Comparison of ENCODE assay signal across 10 cellular contexts in the genomic region with DNA sequence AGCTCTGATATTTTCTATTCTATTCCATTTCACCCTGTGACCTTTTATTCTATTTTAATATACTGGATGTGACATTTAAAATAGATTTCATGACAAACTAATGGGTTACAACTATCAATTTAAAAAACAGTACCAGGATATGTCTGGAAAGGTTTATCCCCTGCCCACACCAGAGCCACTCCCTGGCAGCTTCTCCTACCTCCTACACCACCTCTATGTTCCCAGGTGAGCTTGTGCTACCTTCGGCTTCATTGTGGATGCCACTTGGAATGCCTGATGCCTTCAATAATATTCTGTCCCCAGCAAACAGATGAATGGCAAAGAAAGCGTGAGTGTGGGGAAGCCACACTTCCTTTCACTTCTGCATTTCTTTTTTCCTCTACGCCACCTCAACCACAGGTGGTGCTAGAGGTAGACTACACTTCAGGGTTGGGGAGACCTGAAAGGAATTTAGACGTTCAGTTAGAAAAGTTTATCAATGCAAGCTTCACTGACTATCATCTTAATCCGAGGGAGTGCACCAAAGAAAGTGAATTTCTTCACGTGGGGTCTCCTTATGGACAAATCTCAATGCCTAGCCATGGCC.
DNase-seq lines count a peak whose midpoint lies in the region; ATAC-seq and TF ChIP-seq lines count a peak whose summit lies in the region.
"Had no signal": no experiment of that assay in that cellular context is flagged by ENCODE, and none has a peak within 500 bp of the region (broad histone marks: within the 10 kb centered on the region; RNA-seq: fewer than 3 reads in every experiment).

No MANE protein-coding gene starts in this region.

- no peaks in the 10 kb centered on the region for H3K79me2 ChIP-seq in trophoblast cell (ENCODE audit: control insufficient read depth, insufficient read depth, low read length, poor library complexity)

- H2BK5ac ChIP-seq in trophoblast cell (ENCODE audit: low read depth, low read length, poor library complexity) = no peak overlapping the region

- no peak overlapping the region for H3K14ac ChIP-seq in trophoblast cell (ENCODE audit: low read length)

- peak overlapping the region; percentile 29 for H3K23ac ChIP-seq in trophoblast cell (ENCODE audit: low read length)

- peak; percentile 98 for ATAC-seq in HG02588 (IDR thresholded peaks at IDR 0.05; ENCODE audit: unreplicated experiment)
- ATAC-seq in HG03457 (IDR thresholded peaks at IDR 0.05; ENCODE audit: unreplicated experiment) = peak; percentile 99
- ATAC-seq in body of pancreas = no peak

- H3K79me1 ChIP-seq in trophoblast cell (ENCODE audit: low read length) = no peaks in the 10 kb centered on the region

- H2BK12ac ChIP-seq in trophoblast cell (ENCODE audit: low read length) = no peak overlapping the region

- intact Hi-C loops in body of pancreas (cut with DNase I) = no loop called here

- no peak overlapping the region for H3K4me3 ChIP-seq in trophoblast cell (ENCODE audit: low read depth, low read length)
- no peak overlapping the region for H3K4me3 ChIP-seq in body of pancreas

- H3K9me3 ChIP-seq in trophoblast cell (ENCODE audit: insufficient read depth, low read depth, low read length) = no peaks in the 10 kb centered on the region
- H3K9me3 ChIP-seq in body of pancreas = no peaks in the 10 kb centered on the region

- TF ChIP-seq CTCF in body of pancreas (IDR thresholded peaks at IDR 0.05) = no peak

- no peak overlapping the region for H4K12ac ChIP-seq in trophoblast cell (ENCODE audit: low read depth, low read length)

- no peak overlapping the region for H4K91ac ChIP-seq in trophoblast cell (ENCODE audit: low read depth, low read length)

- no peak for TF ChIP-seq POLR2A in body of pancreas (IDR thresholded peaks at IDR 0.05)

- no peak overlapping the region for H4K8ac ChIP-seq in trophoblast cell (ENCODE audit: low read depth, low read length)

- H2AFZ ChIP-seq in trophoblast cell (ENCODE audit: insufficient read depth, low read length, poor library complexity) = no peak overlapping the region

- no peak overlapping the region for H2AK5ac ChIP-seq in trophoblast cell (ENCODE audit: low read length)

- H3K9ac ChIP-seq in trophoblast cell (ENCODE audit: low read length) = no peak overlapping the region

- H3K4me1 ChIP-seq in trophoblast cell (ENCODE audit: control insufficient read depth in 1 of 2, insufficient read depth in 2 of 2, low read length in 2 of 2) (no peaks in the 10 kb centered on the region), body of pancreas (no peaks in the 10 kb centered on the region)

- H3K27ac ChIP-seq in trophoblast cell (ENCODE audit: low read depth, low read length) (no peak overlapping the region), body of pancreas (no peak overlapping the region)

- H3K4ac ChIP-seq in trophoblast cell (ENCODE audit: low read depth, low read length) = no peak overlapping the region

- no peak overlapping the region for H3K18ac ChIP-seq in trophoblast cell (ENCODE audit: low read length)

- no CpG with 5 or more reads among the region's 6 CpGs for WGBS in trophoblast cell (ENCODE audit: extremely low coverage, insufficient coverage, insufficient read length)
- 62 to 70% methylated on average over 6 of the region's 6 CpGs for WGBS in body of pancreas, 2 donors

- H2BK120ac ChIP-seq in trophoblast cell (ENCODE audit: insufficient read depth, low read length, poor library complexity) = no peak overlapping the region

- no peak overlapping the region for H3K4me2 ChIP-seq in trophoblast cell (ENCODE audit: low read length)

- DNase-seq in SKM-1 treated with dmso at 0.1 percent for 144 hours (lab: John Stamatoyannopoulos, UW; ENCODE audit: unreplicated experiment) = peak; percentile 10
- DNase-seq in SKM-1 (lab: John Stamatoyannopoulos, UW; ENCODE audit: unreplicated experiment) = no peak
- no peak for DNase-seq in trophoblast cell
- no peak for DNase-seq in body of pancreas
- no peak for DNase-seq in SIG-M5 treated with dmso at 0.1 percent for 504 hours (lab: John Stamatoyannopoulos, UW; ENCODE audit: unreplicated experiment)
- no peak for DNase-seq in activated T-cell treated with anti-CD3 and anti-CD28 coated beads for 4 hours
- DNase-seq: 8988T; activated CD4-positive, alpha-beta T cell treated with anti-CD3 and anti-CD28 coated beads for 48 hours had no signal

- no peaks in the 10 kb centered on the region for H3K36me3 ChIP-seq in trophoblast cell (ENCODE audit: control insufficient read depth in 1 of 2, insufficient read depth in 2 of 2, low read length in 2 of 2)
- H3K36me3 ChIP-seq in body of pancreas (replicated peaks in 1 of 2; ENCODE audit: insufficient read depth in 1 of 2, low read depth in 2 of 2) = no peaks in the 10 kb centered on the region

- H3K27me3 ChIP-seq in trophoblast cell (ENCODE audit: insufficient read depth, low read length) (no peaks in the 10 kb centered on the region), body of pancreas (no peaks in the 10 kb centered on the region)
